Comparison of ENCODE assay signal across 8 cellular contexts in the genomic region with DNA sequence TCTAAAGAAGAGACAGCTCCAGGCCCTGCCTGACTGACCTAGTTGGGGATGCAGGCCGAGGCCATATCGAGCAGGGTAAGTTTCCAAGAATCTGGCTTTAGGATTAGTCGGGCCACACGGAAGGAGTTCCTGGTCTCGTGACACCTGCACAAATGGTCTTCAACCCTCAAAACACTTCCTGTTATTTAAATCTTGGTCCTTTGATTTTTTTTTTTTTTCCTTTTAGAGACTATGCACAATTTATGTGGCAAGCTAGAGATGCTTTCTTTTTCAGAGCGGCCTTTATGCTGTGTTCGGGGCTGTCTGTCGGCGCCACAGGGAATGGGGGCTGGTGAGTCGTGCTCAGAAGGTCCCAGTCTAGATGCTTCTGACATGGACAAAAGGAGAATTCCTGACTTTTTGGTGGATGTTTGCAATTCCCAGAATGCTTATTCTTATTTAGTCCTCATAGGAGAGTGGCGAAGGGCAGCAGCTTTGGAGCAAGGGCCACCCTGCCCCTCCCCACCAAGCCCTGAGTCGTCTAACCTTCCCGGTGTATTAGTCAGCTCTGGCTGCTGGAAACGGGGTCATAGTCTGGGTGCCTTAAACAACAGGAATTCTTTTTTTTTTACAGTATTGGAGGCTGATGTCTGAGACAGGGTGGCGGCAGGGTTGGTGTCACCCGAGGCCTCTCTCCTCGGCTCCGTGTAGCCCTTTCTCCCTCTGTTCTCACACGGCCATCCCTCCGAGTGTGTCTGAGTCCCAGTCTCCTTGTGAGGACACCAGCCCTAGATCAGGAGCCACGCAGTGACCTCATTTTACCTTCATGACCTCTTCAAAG. TPM values are rescaled to one million over a fixed set of nuclear protein-coding genes. Genes with fewer than 3 reads are reported as not detected.
A peak's percentile ranks its signal among the peaks of the same experiment; 100 is the strongest.
DNase-seq lines count a peak whose midpoint lies in the region; ATAC-seq and TF ChIP-seq lines count a peak whose summit lies in the region.

No MANE protein-coding gene starts in this region.

- H3K27ac ChIP-seq in stomach, result peak overlapping the region; percentile 19 to 73 (median 59)

- no peaks in the 10 kb centered on the region for H3K27me3 ChIP-seq in stomach

- peaks cover 0 to 3% (median 2%) of the 10 kb centered on the region in 4 donors for H3K9me3 ChIP-seq in stomach

- peak overlapping the region; percentile 96 for H3K27ac Mint-ChIP-seq in activated T-cell treated with anti-CD3 and anti-CD28 coated beads, Interleukin-2, amount 50 U/mL, for 24 hours

- WGBS in stomach, 5 donors, result 58 to 69% (median 66%) methylated on average over 21 of the region's 21 CpGs

- peak overlapping the region in 2 of 4 donors; percentile 12 to 35 for H3K4me3 ChIP-seq in stomach

- H3K27me3 Mint-ChIP-seq in activated T-cell treated with anti-CD3 and anti-CD28 coated beads, Interleukin-2, amount 50 U/mL, for 24 hours, result no peaks in the 10 kb centered on the region

- ATAC-seq in GM19351 (IDR thresholded peaks at IDR 0.05; ENCODE audit: unreplicated experiment), result no peak

- DNase-seq in NCI-H1694 treated with DMSO at 0.1 percent for 48 hours (lab: John Stamatoyannopoulos, UW), result peak; percentile 16
- no peak for DNase-seq in NCI-H1694 (lab: John Stamatoyannopoulos, UW)
- DNase-seq in activated T-cell treated with anti-CD3 and anti-CD28 coated beads, Interleukin-2, amount 50 U/mL, for 24 hours, result peak; percentile 56
- DNase-seq in islet precursor cell, result peak; percentile 91
- DNase-seq in stomach, result no peak
- DNase-seq in NCI-H187 treated with DMSO at 0.1 percent for 48 hours (lab: John Stamatoyannopoulos, UW), result no peak
- DNase-seq in middle frontal gyrus (ENCODE audit: extremely low spot score, low spot score), result no peak

- TF ChIP-seq EP300 in stomach (IDR thresholded peaks at IDR 0.05), result no peak

- H3K4me3 Mint-ChIP-seq in activated T-cell treated with anti-CD3 and anti-CD28 coated beads, Interleukin-2, amount 50 U/mL, for 24 hours, result peak overlapping the region; percentile 85

- peaks cover 11% of the 10 kb centered on the region for H3K36me3 Mint-ChIP-seq in activated T-cell treated with anti-CD3 and anti-CD28 coated beads, Interleukin-2, amount 50 U/mL, for 24 hours (ENCODE audit: low read depth)

- peaks cover 49 to 82% (median 72%) of the 10 kb centered on the region in 4 donors for H3K4me1 ChIP-seq in stomach

- TF ChIP-seq POLR2A in stomach (IDR thresholded peaks at IDR 0.05), result no peak

- no peak for TF ChIP-seq CTCF in stomach (IDR thresholded peaks at IDR 0.05)

- intact Hi-C loops in stomach (cut with DNase I; ENCODE audit: low total_unique reads), result no loop called here

- H3K4me1 Mint-ChIP-seq in activated T-cell treated with anti-CD3 and anti-CD28 coated beads, Interleukin-2, amount 50 U/mL, for 24 hours (ENCODE audit: low read depth), result peaks cover 89% of the 10 kb centered on the region

- peaks cover 0 to 5% (median 2%) of the 10 kb centered on the region in 4 donors for H3K36me3 ChIP-seq in stomach

- H3K9me3 Mint-ChIP-seq in activated T-cell treated with anti-CD3 and anti-CD28 coated beads, Interleukin-2, amount 50 U/mL, for 24 hours, result no peaks in the 10 kb centered on the region

RNA-seq across cellular contexts. Expression of gene HPCAL1, which starts 27.4 kb away (rescaled TPM):
- total RNA-seq in stomach, result 100 to 1,000 TPM in 2 of 5 donors, 10 to 100 TPM in 3; 14.0 to 571 (median 89.3) TPM
- polyA plus RNA-seq in stomach, result 10 to 100 TPM; 46.4 to 97.9 (median 81.6) TPM

Comparison
In these comparisons a context has a peak if more than half of its experiments do, and no peak if none do; other contexts are left out.
1. DNase-seq: peak in NCI-H1694 treated with DMSO at 0.1 percent for 48 hours (single experiment), activated T-cell treated with anti-CD3 and anti-CD28 coated beads, Interleukin-2, amount 50 U/mL, for 24 hours (single experiment) and islet precursor cell (single experiment); none in NCI-H1694 (single experiment), stomach (single experiment), NCI-H187 treated with DMSO at 0.1 percent for 48 hours (single experiment) and middle frontal gyrus (single experiment).